Comparison of ENCODE assay signal across 12 cellular contexts in genomic region chr1:228838717-228839500, GRCh38.
DNase-seq lines count a peak whose midpoint lies in the region; ATAC-seq, FAIRE-seq and TF ChIP-seq lines count a peak whose summit lies in the region.
"Had no signal": no experiment of that assay in that cellular context is flagged by ENCODE, and none has a peak within 500 bp of the region (broad histone marks: within the 10 kb centered on the region; RNA-seq: fewer than 3 reads in every experiment).

No MANE protein-coding gene starts in this region.

- peaks cover 0 to 10% (median 5%) of the 10 kb centered on the region in 7 donors for H3K9me3 Mint-ChIP-seq in CD14-positive monocyte

- TF ChIP-seq POLR2A in Peyer's patch (IDR thresholded peaks at IDR 0.05), result no peak

- TF ChIP-seq CTCF in CD14-positive monocyte (IDR thresholded peaks at IDR 0.05), result no peak
- TF ChIP-seq CTCF in Peyer's patch (IDR thresholded peaks at IDR 0.05), result no peak
- no peak for TF ChIP-seq CTCF in pancreas (IDR thresholded peaks at IDR 0.05)

- ATAC-seq in pancreas (no peak), HG03139 (IDR thresholded peaks at IDR 0.05; ENCODE audit: unreplicated experiment) (no peak), GM21619 (IDR thresholded peaks at IDR 0.05; ENCODE audit: unreplicated experiment) (no peak), HG02763 (IDR thresholded peaks at IDR 0.05; ENCODE audit: unreplicated experiment) (no peak)
- ATAC-seq: activated CD8-positive, alpha-beta memory T cell treated with anti-CD3 and anti-CD28 coated beads, Interleukin-2, amount 10 ng/mL, durations not matched to agents 7 days and 5 days had no signal

- H3K27ac ChIP-seq in Peyer's patch, result peak overlapping the region in 3 of 4 donors; percentile 75 to 93 (median 92)
- H3K27ac ChIP-seq in epithelial cell of prostate, result peak overlapping the region; percentile 55
- peak overlapping the region; percentile 89 to 98 (median 91) for H3K27ac ChIP-seq in pancreas
- H3K27ac ChIP-seq in SJCRH30, result no peak overlapping the region
- H3K27ac ChIP-seq: parathyroid adenoma had no signal

- peak overlapping the region in 1 of 2 donors; percentile 26 for H3K4me3 Mint-ChIP-seq in CD14-positive monocyte
- H3K4me3 Mint-ChIP-seq: activated CD8-positive, alpha-beta memory T cell treated with anti-CD3 and anti-CD28 coated beads, Interleukin-2, amount 10 ng/mL, durations not matched to agents 7 days and 5 days had no signal

- 75 to 76% methylated on average over 8 of the region's 8 CpGs for WGBS in pancreas, 2 donors

- no peak for DNase-seq in CD14-positive monocyte (ENCODE audit: low spot score)
- DNase-seq in Peyer's patch, result no peak
- no peak for DNase-seq in epithelial cell of prostate (ENCODE audit: low read depth, low spot score)
- DNase-seq in pancreas, result no peak
- DNase-seq in SJCRH30, result no peak
- DNase-seq: activated CD8-positive, alpha-beta memory T cell treated with anti-CD3 and anti-CD28 coated beads, Interleukin-2, amount 10 ng/mL, durations not matched to agents 7 days and 5 days; stimulated activated CD4-positive, alpha-beta T cell treated with anti-CD3 and anti-CD28 coated beads, Interleukin-4, amount 100 ng/mL, for 1 hour; T-helper 9 cell had no signal

- FAIRE-seq in pancreas (lab: Jason Lieb, UNC), result no peak

- peak overlapping the region; percentile 93 to 97 (median 96) for H3K27ac Mint-ChIP-seq in CD14-positive monocyte
- H3K27ac Mint-ChIP-seq: activated CD8-positive, alpha-beta memory T cell treated with anti-CD3 and anti-CD28 coated beads, Interleukin-2, amount 10 ng/mL, durations not matched to agents 7 days and 5 days had no signal

- H3K4me1 Mint-ChIP-seq in CD14-positive monocyte, result peaks cover 42% of the 10 kb centered on the region

- H3K27me3 Mint-ChIP-seq in CD14-positive monocyte (ENCODE audit: low read depth in 3 of 3), result peaks cover 0 to 3% (median 1%) of the 10 kb centered on the region in 3 donors

- H3K9me3 ChIP-seq in Peyer's patch, result peaks cover 0 to 3% (median 0%) of the 10 kb centered on the region in 4 donors
- H3K9me3 ChIP-seq in pancreas, result no peaks in the 10 kb centered on the region
- H3K9me3 ChIP-seq in SJCRH30 (replicated peaks), result no peaks in the 10 kb centered on the region; the same call in 1 of the 2 replicates

- H3K36me3 Mint-ChIP-seq in CD14-positive monocyte, result peaks cover 2 to 5% of the 10 kb centered on the region in 2 donors

- no peaks in the 10 kb centered on the region for H3K36me3 ChIP-seq in Peyer's patch
- no peaks in the 10 kb centered on the region for H3K36me3 ChIP-seq in pancreas
- no peaks in the 10 kb centered on the region for H3K36me3 ChIP-seq in SJCRH30

- H3K4me3 ChIP-seq in Peyer's patch (peak overlapping the region in 1 of 4 donors; percentile 12), pancreas (no peak overlapping the region), SJCRH30 (no peak overlapping the region)

- H3K4me1 ChIP-seq in Peyer's patch, result peaks cover 0 to 16% (median 2%) of the 10 kb centered on the region in 4 donors
- peaks cover 31 to 34% (median 34%) of the 10 kb centered on the region in 3 donors for H3K4me1 ChIP-seq in pancreas
- peaks cover 20% of the 10 kb centered on the region for H3K4me1 ChIP-seq in SJCRH30
- H3K4me1 ChIP-seq: parathyroid adenoma had no signal

- H3K27me3 ChIP-seq in Peyer's patch, result no peaks in the 10 kb centered on the region
- H3K27me3 ChIP-seq in pancreas, result no peaks in the 10 kb centered on the region
- H3K27me3 ChIP-seq in SJCRH30, result no peaks in the 10 kb centered on the region

- intact Hi-C loops in CD14-positive monocyte (cut with micrococcal nuclease) (no loop called here), pancreas (cut with DNase I) (no loop called here)
